In genomic region chr19:51108805-51109146, GRCh38 we compare ENCODE assay signal across 8 cellular contexts. TPM values are rescaled to one million over a fixed set of nuclear protein-coding genes. Genes with fewer than 3 reads are reported as not detected.
DNase-seq lines count a peak whose midpoint lies in the region; ATAC-seq and TF ChIP-seq lines count a peak whose summit lies in the region.

No MANE protein-coding gene starts in this region.

- peaks cover 7% of the 10 kb centered on the region for H3K79me2 ChIP-seq in neural cell (replicated peaks; ENCODE audit: insufficient read depth, low read length)

- H3K4me2 ChIP-seq in neural cell (ENCODE audit: low read length), result peak overlapping the region; percentile 72

- peak; percentile 39 for ATAC-seq in GM18498 (IDR thresholded peaks at IDR 0.05; ENCODE audit: unreplicated experiment)

- H2AFZ ChIP-seq in neural cell (ENCODE audit: low read depth, low read length), result peak overlapping the region; percentile 88

- no peaks in the 10 kb centered on the region for H4K20me1 ChIP-seq in neural cell (ENCODE audit: insufficient read depth)

- H3K27me3 ChIP-seq in H7 (ENCODE audit: control insufficient read depth, insufficient read depth, low read length), result peaks cover 3% of the 10 kb centered on the region
- peaks cover 8% of the 10 kb centered on the region for H3K27me3 ChIP-seq in endocrine pancreas (ENCODE audit: control insufficient read depth, insufficient read depth, low read length)
- H3K27me3 ChIP-seq in neural cell (ENCODE audit: insufficient read depth, low read depth, low read length), result no peaks in the 10 kb centered on the region

- TF ChIP-seq EP300 in neural cell (conservative IDR thresholded peaks at IDR 0.05; ENCODE audit: poor library complexity, severe bottlenecking), result peak; percentile 31

- no peaks in the 10 kb centered on the region for H3K9me3 ChIP-seq in endocrine pancreas (ENCODE audit: control insufficient read depth, low read length)
- H3K9me3 ChIP-seq in neural cell (ENCODE audit: low read length), result no peaks in the 10 kb centered on the region

- H3K9ac ChIP-seq in endocrine pancreas (ENCODE audit: control insufficient read depth, insufficient read depth, low read length) (no peak overlapping the region), neural cell (ENCODE audit: low read length) (peak overlapping the region; percentile 65)

- H3K4me3 ChIP-seq in H7 (ENCODE audit: insufficient read depth, low read depth, low read length) (peak overlapping the region; percentile 89), endocrine pancreas (ENCODE audit: control insufficient read depth, insufficient read depth, low read length) (peak overlapping the region; percentile 51), neural cell (ENCODE audit: low read length) (peak overlapping the region; percentile 88)

- TF ChIP-seq CTCF in neural cell (IDR thresholded peaks at IDR 0.05; ENCODE audit: poor library complexity, severe bottlenecking), result no peak

- TF ChIP-seq RAD21 in neural cell (conservative IDR thresholded peaks at IDR 0.05), result peak; percentile 8

- no peaks in the 10 kb centered on the region for H3K36me3 ChIP-seq in H7 (replicated peaks; ENCODE audit: control insufficient read depth, insufficient read depth, low read length)
- H3K36me3 ChIP-seq in endocrine pancreas (ENCODE audit: control insufficient read depth, insufficient read depth, low read length), result no peaks in the 10 kb centered on the region
- no peaks in the 10 kb centered on the region for H3K36me3 ChIP-seq in neural cell (ENCODE audit: insufficient read depth, low read length)

- DNase-seq in H7 (no peak), NCI-H446 treated with DMSO at 0.1 percent for 48 hours (lab: John Stamatoyannopoulos, UW) (peak; percentile 72), globus pallidus (ENCODE audit: low spot score) (no peak), MV-4-11 (lab: John Stamatoyannopoulos, UW) (no peak)
- no peak for DNase-seq in activated effector memory CD4-positive, alpha-beta T cell treated with anti-CD3 and anti-CD28 coated beads, Interleukin-2, amount 50 U/mL, for 16 hours

- H3F3A ChIP-seq in neural cell (ENCODE audit: insufficient read depth, low read length, poor library complexity, severe bottlenecking), result no peaks in the 10 kb centered on the region

- no peaks in the 10 kb centered on the region for H3K9me2 ChIP-seq in neural cell (ENCODE audit: insufficient read depth, low read length)

- H3K27ac ChIP-seq in neural cell (ENCODE audit: low read length), result peak overlapping the region; percentile 81

- no peaks in the 10 kb centered on the region for H3K4me1 ChIP-seq in endocrine pancreas (ENCODE audit: control insufficient read depth, insufficient read depth, low read length)

TF ChIP-seq in neural cell, 6 proteins besides CTCF, POLR2A, EP300 and RAD21:
- no peak for TF ChIP-seq SMC3 (conservative IDR thresholded peaks at IDR 0.05; ENCODE audit: poor library complexity)
- TF ChIP-seq EZH2 (IDR thresholded peaks at IDR 0.05; ENCODE audit: borderline replicate concordance, insufficient read depth, low read length, poor library complexity, severe bottlenecking), result no peak
- peak; percentile 1 for TF ChIP-seq POLR2AphosphoS5 (IDR thresholded peaks at IDR 0.05)
TF ChIP-seq in neural cell: peak in this region for 1.

RNA-seq across cellular contexts. Expression of gene CTU1, which starts 0.6 kb away (rescaled TPM):
- 12.9 and 15.3 TPM in 2 replicates for total RNA-seq in H7 (2014; rRNA removed; shearing (Covaris generic))
- 12.6 and 16.4 TPM in 2 replicates for polyA plus RNA-seq in neural cell
- 6.6 and 9.7 TPM in 2 replicates for polyA minus RNA-seq in neural cell

RNA-seq across cellular contexts. Expression of gene SIGLEC9, which starts 15.9 kb away (rescaled TPM):
- total RNA-seq in H7 (2014; rRNA removed; shearing (Covaris generic)), result not detected in 2 replicates
- polyA plus RNA-seq in neural cell, result not detected in 2 replicates
- polyA minus RNA-seq in neural cell, result not detected in 2 replicates

RNA-seq across cellular contexts. Expression of gene KLK14, which starts 26.1 kb away (rescaled TPM):
- not detected in 2 replicates for total RNA-seq in H7 (2014; rRNA removed; shearing (Covaris generic))
- polyA plus RNA-seq in neural cell, result not detected in 2 replicates
- polyA minus RNA-seq in neural cell, result not detected in 2 replicates

RNA-seq across cellular contexts. Expression of gene SIGLEC7, which starts 33.3 kb away (rescaled TPM):
- total RNA-seq in H7 (2014; rRNA removed; shearing (Covaris generic)), result not detected in 2 replicates
- not detected in 2 replicates for polyA plus RNA-seq in neural cell
- not detected in 2 replicates for polyA minus RNA-seq in neural cell

RNA-seq across cellular contexts. Expression of gene KLK13, which starts 43.9 kb away (rescaled TPM):
- total RNA-seq in H7 (2014; rRNA removed; shearing (Covaris generic)), result 2.0 and 3.0 TPM in 2 replicates
- polyA plus RNA-seq in neural cell, result not detected in 2 replicates
- not detected in 2 replicates for polyA minus RNA-seq in neural cell
